9 cellular contexts compared by ENCODE assay signal in genomic region chr22:48439560-48440135, GRCh38.
"Had no signal": no experiment of that assay in that cellular context is flagged by ENCODE, and none has a peak within 500 bp of the region (broad histone marks: within the 10 kb centered on the region; RNA-seq: fewer than 3 reads in every experiment).

No MANE protein-coding gene starts in this region.

- H3K9me3 Mint-ChIP-seq: GM23338, H9 had no signal

- H2AFZ ChIP-seq: GM23338 had no signal

- ATAC-seq: GM23338, K562 had no signal

- H3K4me3 Mint-ChIP-seq: GM23338, H9 had no signal

- DNase-seq: H9, HCEC 1CT, IMR-90, KG1 had no signal

- H3K4me3 ChIP-seq: GM23338, K562 had no signal

- FAIRE-seq: H1, H54, K562 had no signal

- H3K27ac Mint-ChIP-seq: GM23338 had no signal

- H3K4me1 Mint-ChIP-seq: GM23338 had no signal

- H3K27ac ChIP-seq: HL-60 had no signal

- H3K4me2 ChIP-seq: GM23338 had no signal
